ENCODE assay signal across 8 cellular contexts in genomic region chr1:8314346-8315280, GRCh38. TPM values are rescaled to one million over a fixed set of nuclear protein-coding genes. Genes with fewer than 3 reads are reported as not detected.
A peak's percentile ranks its signal among the peaks of the same experiment; 100 is the strongest.
DNase-seq lines count a peak whose midpoint lies in the region; ATAC-seq and TF ChIP-seq lines count a peak whose summit lies in the region.

No MANE protein-coding gene starts in this region.

- H3K4me1 ChIP-seq in Karpas-422 (ENCODE audit: low read length), result no peaks in the 10 kb centered on the region
- peaks cover 34% of the 10 kb centered on the region for H3K4me1 ChIP-seq in adipocyte (ENCODE audit: control insufficient read depth, insufficient read depth, low read length)
- H3K4me1 ChIP-seq in heart left ventricle, result peaks cover 0 to 31% (median 15%) of the 10 kb centered on the region in 12 donors
- peaks cover 7% of the 10 kb centered on the region for H3K4me1 ChIP-seq in psoas muscle

- WGBS in heart left ventricle, 4 donors, result 19 to 29% (median 28%) methylated on average over 14 to 21 of the region's 21 CpGs
- 39 to 44% (median 39%) methylated on average over 21 of the region's 21 CpGs for WGBS in psoas muscle, 3 donors

- no peaks in the 10 kb centered on the region for H3K79me2 ChIP-seq in Karpas-422 (ENCODE audit: low read length)

- DNase-seq in DMS53 treated with DMSO at 0.1 percent for 48 hours (lab: John Stamatoyannopoulos, UW; ENCODE audit: unreplicated experiment) (peak; percentile 65), Karpas-422 (peak; percentile 45), SHP77 (lab: John Stamatoyannopoulos, UW) (peak; percentile 61 to 73), adipocyte (ENCODE audit: low read depth) (peak; percentile 87), heart left ventricle (peak in 4 of 5 donors; percentile 65 to 69 (median 66)), psoas muscle (peak; percentile 73 to 83)

- no peaks in the 10 kb centered on the region for H3K9me2 ChIP-seq in Karpas-422 (replicated peaks; ENCODE audit: insufficient read depth, low read length)

- TF ChIP-seq CTCF in heart left ventricle (IDR thresholded peaks at IDR 0.05), result peak; percentile 60 to 88 (median 82)
- TF ChIP-seq CTCF in psoas muscle (IDR thresholded peaks at IDR 0.05), result peak; percentile 85

- TF ChIP-seq POLR2A in heart left ventricle (IDR thresholded peaks at IDR 0.05), result no peak

- no peaks in the 10 kb centered on the region for H3K27me3 ChIP-seq in Karpas-422 (ENCODE audit: low read length)
- H3K27me3 ChIP-seq in adipocyte (replicated peaks; ENCODE audit: control insufficient read depth, insufficient read depth, low read length), result no peaks in the 10 kb centered on the region
- peaks cover 0 to 13% (median 0%) of the 10 kb centered on the region in 9 donors for H3K27me3 ChIP-seq in heart left ventricle
- H3K27me3 ChIP-seq in psoas muscle (ENCODE audit: insufficient read depth in 3 of 3, low read length in 2 of 3), result peaks cover 0 to 4% (median 0%) of the 10 kb centered on the region in 3 donors

- H3K27ac ChIP-seq in Karpas-422 (ENCODE audit: low read length), result no peak overlapping the region
- H3K27ac ChIP-seq in heart left ventricle, result no peak overlapping the region
- no peak overlapping the region for H3K27ac ChIP-seq in psoas muscle

- intact Hi-C loops in heart left ventricle (cut with DNase I) (loop anchor here (1.0 to 5.0 kb wide), 9 partner anchors 282 to 340 kb away; partner anchors contain the start of gene ERRFI1 (in 5 of the 10)), psoas muscle (cut with DNase I) (loop anchor here (2.0 kb wide), 2 partner anchors 284 to 340 kb away; no protein-coding TSS in a partner anchor)

- ATAC-seq in heart left ventricle, result peak; percentile 64 to 87 (median 80)
- ATAC-seq in psoas muscle, result peak; percentile 88 to 90 (median 89)
- ATAC-seq in HG03460 (IDR thresholded peaks at IDR 0.05; ENCODE audit: unreplicated experiment), result no peak
- ATAC-seq in GM21515 (IDR thresholded peaks at IDR 0.05; ENCODE audit: unreplicated experiment), result no peak

- H4K20me1 ChIP-seq in Karpas-422 (ENCODE audit: insufficient read depth, low read depth, low read length), result no peaks in the 10 kb centered on the region

- H3K4me2 ChIP-seq in Karpas-422 (ENCODE audit: low read depth, low read length, poor library complexity, severe bottlenecking), result no peak overlapping the region

- H3K9ac ChIP-seq in Karpas-422 (ENCODE audit: low read length) (no peak overlapping the region), adipocyte (ENCODE audit: low read length) (peak overlapping the region; percentile 30)

- H3K9me3 ChIP-seq in Karpas-422 (ENCODE audit: low read length) (no peaks in the 10 kb centered on the region), adipocyte (ENCODE audit: control insufficient read depth, low read length) (peaks cover 5% of the 10 kb centered on the region), heart left ventricle (peaks cover 0 to 9% (median 0%) of the 10 kb centered on the region in 12 donors), psoas muscle (peaks cover 3% of the 10 kb centered on the region)

- H3K4me3 ChIP-seq in Karpas-422 (ENCODE audit: low read length) (no peak overlapping the region), adipocyte (ENCODE audit: low read length) (peak overlapping the region; percentile 36), heart left ventricle (no peak overlapping the region), psoas muscle (no peak overlapping the region)

- H3K36me3 ChIP-seq in Karpas-422 (ENCODE audit: insufficient read depth, low read length) (no peaks in the 10 kb centered on the region), adipocyte (ENCODE audit: control insufficient read depth, insufficient read depth, low read length, severe bottlenecking) (no peaks in the 10 kb centered on the region), heart left ventricle (no peaks in the 10 kb centered on the region), psoas muscle (ENCODE audit: insufficient read depth in 1 of 2, low read depth in 1 of 2) (no peaks in the 10 kb centered on the region)

- no peak overlapping the region for H2AFZ ChIP-seq in Karpas-422 (ENCODE audit: low read length)

RNA-seq across cellular contexts. Expression of gene SLC45A1, which starts 3.3 kb away (rescaled TPM):
- total RNA-seq in Karpas-422 (2014; rRNA removed; shearing (Covaris generic); ENCODE audit: low replicate concordance), result not detected in 2 replicates
- total RNA-seq in heart left ventricle, result 1 to 10 TPM in 7 of 9 donors, under 1 TPM in 2; 0.61 to 6.2 (median 1.6) TPM
- polyA plus RNA-seq in heart left ventricle, result 1 to 10 TPM; 1.3 to 2.9 TPM
- total RNA-seq in psoas muscle, result 1 to 10 TPM in 1 of 4 donors, under 1 TPM in 3; 0.44 to 1.4 (median 0.89) TPM
- polyA plus RNA-seq in psoas muscle, result 1 to 10 TPM in 1 of 3 donors, under 1 TPM in 2; 0.60 to 1.1 (median 0.96) TPM

Comparison
In these comparisons a context has a peak if more than half of its experiments do, and no peak if none do; other contexts are left out.
1. ATAC-seq: peak in heart left ventricle (4 of 4) and psoas muscle (4 of 4); none in HG03460 (single experiment) and GM21515 (single experiment).
2. Peak in every context shown above with its lines, with median percentiles within 50 percentile points of each other: DNase-seq.